In genomic region chr6:32179746-32180405, GRCh38 we compare ENCODE assay signal across 2 cellular contexts.
TF ChIP-seq lines count a peak whose summit lies in the region.

No MANE protein-coding gene starts in this region.

TF ChIP-seq in GM23338, 12 proteins besides CTCF, POLR2A, EP300 and RAD21:
- TF ChIP-seq REST (IDR thresholded peaks at IDR 0.05; ENCODE audit: unreplicated experiment) (no peak), ZNF331 (CRISPR knock-in tag; IDR thresholded peaks at IDR 0.05; ENCODE audit: low read depth) (no peak), NANOG (IDR thresholded peaks at IDR 0.05; ENCODE audit: borderline replicate concordance) (no peak), CREB1 (CRISPR knock-in tag; IDR thresholded peaks at IDR 0.05; ENCODE audit: low read depth) (no peak), EZH2 (IDR thresholded peaks at IDR 0.05; ENCODE audit: low read depth, unreplicated experiment) (no peak), ZNF114 (CRISPR knock-in tag; IDR thresholded peaks at IDR 0.05) (no peak), ZNF462 (CRISPR knock-in tag; IDR thresholded peaks at IDR 0.05) (no peak), JUNB (IDR thresholded peaks at IDR 0.05; ENCODE audit: unreplicated experiment) (no peak), POLR2AphosphoS5 (IDR thresholded peaks at IDR 0.05; ENCODE audit: low read depth) (no peak), STAT1 (IDR thresholded peaks at IDR 0.05; ENCODE audit: unreplicated experiment) (no peak), ETS1 (IDR thresholded peaks at IDR 0.05) (no peak), EZH2phosphoT487 (IDR thresholded peaks at IDR 0.05; ENCODE audit: unreplicated experiment) (no peak)

TF ChIP-seq in GM12878, 131 proteins besides CTCF, POLR2A, EP300 and RAD21:
- TF ChIP-seq SUZ12 (IDR thresholded peaks at IDR 0.05; ENCODE audit: unreplicated experiment) (no peak), EED (IDR thresholded peaks at IDR 0.05; ENCODE audit: low read depth) (no peak), RELB (IDR thresholded peaks at IDR 0.05; ENCODE audit: low read depth) (no peak), PML (IDR thresholded peaks at IDR 0.05; ENCODE audit: low read length) (no peak), USF2 (IDR thresholded peaks at IDR 0.05; ENCODE audit: borderline replicate concordance, low read depth, low read length) (no peak), HDAC2 (IDR thresholded peaks at IDR 0.05) (no peak), DPF2 (IDR thresholded peaks at IDR 0.05) (no peak), POLR2AphosphoS5 (IDR thresholded peaks at IDR 0.05; ENCODE audit: low read length) (no peak), SP1 (IDR thresholded peaks at IDR 0.05; ENCODE audit: low read depth, low read length) (no peak), ETV6 (conservative IDR thresholded peaks at IDR 0.05 in 1 of 2, IDR thresholded peaks at IDR 0.05 in 1 of 2; ENCODE audit: borderline replicate concordance in 1 of 2, low read depth in 1 of 2) (no peak), ZNF24 (IDR thresholded peaks at IDR 0.05) (no peak), ATF7 (IDR thresholded peaks at IDR 0.05; ENCODE audit: low read depth) (no peak), CHD1 (IDR thresholded peaks at IDR 0.05; ENCODE audit: low read depth, low read length) (no peak)
